28 cellular contexts compared by ENCODE assay signal in genomic region chr17:30243002-30243401, GRCh38. TPM values are rescaled to one million over a fixed set of nuclear protein-coding genes. Genes with fewer than 3 reads are reported as not detected.
"Had no signal": no experiment of that assay in that cellular context is flagged by ENCODE, and none has a peak within 500 bp of the region (broad histone marks: within the 10 kb centered on the region; RNA-seq: fewer than 3 reads in every experiment).

No MANE protein-coding gene starts in this region.

- H3K4me1 Mint-ChIP-seq: neural crest cell had no signal

- H3K4me3 ChIP-seq: hepatocyte, lower lobe of right lung, pancreas, prostate gland, sigmoid colon, spleen, suprapubic skin, thoracic aorta, tibial artery, uterus had no signal

- H3K27ac Mint-ChIP-seq: naive thymus-derived CD8-positive, alpha-beta T cell; nephron; stimulated activated effector memory CD8-positive, alpha-beta T cell treated with anti-CD3 and anti-CD28 coated beads, Interleukin-12 subunit alpha, Interleukin-12 subunit beta, amount 100 ng/mL, for 72 hours; stimulated activated naive CD8-positive, alpha-beta T cell treated with anti-CD3 and anti-CD28 coated beads, Interleukin-15, Interleukin-2, amounts not matched to agents 100 ng/mL and 50 ng/mL, for 24 hours had no signal

- H3K9me3 Mint-ChIP-seq: nephron; stimulated activated effector memory CD8-positive, alpha-beta T cell treated with anti-CD3 and anti-CD28 coated beads, Interleukin-12 subunit alpha, Interleukin-12 subunit beta, amount 100 ng/mL, for 72 hours; stimulated activated naive CD8-positive, alpha-beta T cell treated with anti-CD3 and anti-CD28 coated beads, Interleukin-15, Interleukin-2, amounts not matched to agents 100 ng/mL and 50 ng/mL, for 24 hours had no signal

- DNase-seq: islet precursor cell; left ventricle myocardium superior; lower lobe of right lung; mammary epithelial cell; mesenchymal stem cell; naive thymus-derived CD8-positive, alpha-beta T cell; nucleus accumbens; pancreas; posterior cingulate gyrus; retina; right cardiac atrium; sigmoid colon; small intestine; stimulated activated CD4-positive, alpha-beta T cell treated with anti-CD3 and anti-CD28 coated beads, Interleukin-4, amount 100 ng/mL, for 24 hours; stimulated activated naive CD4-positive, alpha-beta T cell; tibial artery; trophoblast cell; uterus had no signal

- FAIRE-seq: pancreas, small intestine had no signal

- H3K36me3 ChIP-seq: prostate gland, uterus had no signal

- H3K4me3 Mint-ChIP-seq: naive thymus-derived CD8-positive, alpha-beta T cell; nephron; neural crest cell; stimulated activated effector memory CD8-positive, alpha-beta T cell treated with anti-CD3 and anti-CD28 coated beads, Interleukin-12 subunit alpha, Interleukin-12 subunit beta, amount 100 ng/mL, for 72 hours; stimulated activated naive CD8-positive, alpha-beta T cell treated with anti-CD3 and anti-CD28 coated beads, Interleukin-15, Interleukin-2, amounts not matched to agents 100 ng/mL and 50 ng/mL, for 24 hours had no signal

- H3K27me3 ChIP-seq: pancreas had no signal

- ATAC-seq: left ventricle myocardium superior; lower lobe of right lung; naive thymus-derived CD8-positive, alpha-beta T cell; pancreas; right cardiac atrium; stimulated activated effector memory CD8-positive, alpha-beta T cell treated with anti-CD3 and anti-CD28 coated beads, Interleukin-12 subunit alpha, Interleukin-12 subunit beta, amount 100 ng/mL, for 72 hours had no signal

RNA-seq across cellular contexts. Expression of gene SLC6A4, which starts 7.5 kb away (rescaled TPM):
- total RNA-seq: left ventricle myocardium superior; mammary epithelial cell; mucosa of gallbladder; naive thymus-derived CD8-positive, alpha-beta T cell; neural crest cell had no signal
